In the genomic region with DNA sequence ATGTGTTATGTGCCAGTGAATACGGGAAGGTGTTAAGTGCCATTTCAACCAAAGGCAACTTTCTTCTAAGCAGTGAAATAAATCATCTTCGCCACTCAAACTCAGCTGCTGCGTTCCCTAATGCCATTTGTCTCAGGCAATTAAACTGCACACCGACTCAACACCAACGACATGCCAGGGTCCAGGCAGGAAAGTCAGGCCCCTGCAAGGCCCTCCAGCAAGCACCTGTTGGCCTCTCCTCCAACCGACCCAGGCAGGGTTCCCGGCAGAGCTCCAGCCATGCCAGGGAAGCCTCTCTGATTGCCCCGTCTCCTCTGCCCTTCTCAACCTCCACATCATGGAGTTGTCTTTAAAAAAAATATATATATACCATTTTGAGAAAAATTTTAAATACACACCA, we compare ENCODE assay signal across 33 cellular contexts. TPM values are rescaled to one million over a fixed set of nuclear protein-coding genes. Genes with fewer than 3 reads are reported as not detected.
"Had no signal": no experiment of that assay in that cellular context is flagged by ENCODE, and none has a peak within 500 bp of the region (broad histone marks: within the 10 kb centered on the region; RNA-seq: fewer than 3 reads in every experiment).

No MANE protein-coding gene starts in this region.

- H3K27ac ChIP-seq: neutrophil, pancreas, psoas muscle, right lobe of liver, sigmoid colon, skin epidermis, spleen, suprapubic skin, testis, tibial artery, transverse colon, upper lobe of right lung, uterus had no signal

- H3K9me3 ChIP-seq: neutrophil, pancreas, psoas muscle, right lobe of liver, sigmoid colon, spleen, suprapubic skin, testis, tibial artery, transverse colon, upper lobe of right lung, uterus had no signal

- H3K4me2 ChIP-seq: smooth muscle cell had no signal

- H3K4me1 Mint-ChIP-seq: neural crest cell had no signal

- H3K9me3 Mint-ChIP-seq: naive thymus-derived CD8-positive, alpha-beta T cell; natural killer cell treated with Interleukin-12 subunit alpha and Interleukin-12 subunit beta and Interleukin-15 and Interleukin-18, amount 100 ng/mL, for 72 hours; nephron progenitor cell; neural crest cell; stimulated activated memory B cell treated with anti-CD40 and anti-IgM and Interleukin-4, amounts not matched to agents 10 μg/mL and 1 μg/mL and 100 μg/mL, for 72 hours; stimulated activated naive CD8-positive, alpha-beta T cell treated with anti-CD3 and anti-CD28 coated beads, Interleukin-15, amount 100 ng/mL, for 72 hours; type B pancreatic cell had no signal

- H3K4me1 ChIP-seq: pancreas, psoas muscle, right lobe of liver, sigmoid colon, spleen, suprapubic skin, testis, tibial artery, transverse colon, upper lobe of right lung, uterus had no signal

- H3K36me3 ChIP-seq: uterus had no signal

- H3K27me3 Mint-ChIP-seq: naive thymus-derived CD8-positive, alpha-beta T cell; natural killer cell treated with Interleukin-12 subunit alpha and Interleukin-12 subunit beta and Interleukin-15 and Interleukin-18, amount 100 ng/mL, for 72 hours; progenitor cell of endocrine pancreas; stimulated activated memory B cell treated with anti-CD40 and anti-IgM and Interleukin-4, amounts not matched to agents 10 μg/mL and 1 μg/mL and 100 μg/mL, for 72 hours; stimulated activated naive CD8-positive, alpha-beta T cell treated with anti-CD3 and anti-CD28 coated beads, Interleukin-15, amount 100 ng/mL, for 72 hours; type B pancreatic cell had no signal

- H3K4me3 ChIP-seq: pancreas, psoas muscle, right lobe of liver, sigmoid colon, skin epidermis, smooth muscle cell, spleen, suprapubic skin, testis, tibial artery, transverse colon, upper lobe of right lung, uterus had no signal

- H3K27me3 ChIP-seq: neutrophil, pancreas, right lobe of liver, sigmoid colon, spleen, suprapubic skin, testis, tibial artery, transverse colon, upper lobe of right lung, uterus had no signal

- ATAC-seq: naive thymus-derived CD8-positive, alpha-beta T cell; natural killer cell treated with Interleukin-12 subunit alpha and Interleukin-12 subunit beta and Interleukin-15 and Interleukin-18, amount 100 ng/mL, for 72 hours; pancreas; right cardiac atrium; right lobe of liver; stimulated activated memory B cell treated with anti-CD40 and anti-IgM and Interleukin-4, amounts not matched to agents 10 μg/mL and 1 μg/mL and 100 μg/mL, for 72 hours; stimulated activated naive CD8-positive, alpha-beta T cell treated with anti-CD3 and anti-CD28 coated beads, Interleukin-15, amount 100 ng/mL, for 72 hours; stimulated activated naive CD8-positive, alpha-beta T cell treated with anti-CD3 and anti-CD28 coated beads, Interleukin-15, Interleukin-2, amounts not matched to agents 100 U/mL and 50 U/mL, for 24 hours; upper lobe of right lung had no signal

- H3K4me3 Mint-ChIP-seq: naive thymus-derived CD8-positive, alpha-beta T cell; natural killer cell treated with Interleukin-12 subunit alpha and Interleukin-12 subunit beta and Interleukin-15 and Interleukin-18, amount 100 ng/mL, for 72 hours; nephron progenitor cell; neural crest cell; stimulated activated memory B cell treated with anti-CD40 and anti-IgM and Interleukin-4, amounts not matched to agents 10 μg/mL and 1 μg/mL and 100 μg/mL, for 72 hours; stimulated activated naive CD8-positive, alpha-beta T cell treated with anti-CD3 and anti-CD28 coated beads, Interleukin-15, amount 100 ng/mL, for 72 hours; type B pancreatic cell had no signal

- H3K27ac Mint-ChIP-seq: progenitor cell of endocrine pancreas; stimulated activated memory B cell treated with anti-CD40 and anti-IgM and Interleukin-4, amounts not matched to agents 10 μg/mL and 1 μg/mL and 100 μg/mL, for 72 hours had no signal

- DNase-seq: naive thymus-derived CD8-positive, alpha-beta T cell; nephron progenitor cell; nucleus accumbens; pancreas; right cardiac atrium; right lobe of liver; sigmoid colon; stimulated activated CD4-positive, alpha-beta T cell treated with anti-CD3 and anti-CD28 coated beads, Interleukin-12 subunit alpha, Interleukin-12 subunit beta, amount 100 ng/mL, for 4 hours; stimulated activated CD4-positive, alpha-beta T cell treated with anti-CD3 and anti-CD28 coated beads, Interleukin-1b, Interleukin-23, amount 100 ng/mL, for 48 hours; stimulated activated CD4-positive, alpha-beta T cell treated with anti-CD3 and anti-CD28 coated beads, Interleukin-4, amount 100 ng/mL, for 1 hour; stimulated activated CD4-positive, alpha-beta T cell treated with anti-CD3 and anti-CD28 coated beads, Interleukin-4, amount 100 ng/mL, for 4 hours; stimulated activated CD8-positive, alpha-beta memory T cell treated with anti-CD3 and anti-CD28 coated beads, Interleukin-4, amount 100 ng/mL, for 48 hours; stimulated activated naive CD4-positive, alpha-beta T cell; stimulated activated naive CD8-positive, alpha-beta T cell treated with anti-CD3 and anti-CD28 coated beads, Interleukin-15, amount 100 ng/mL, for 72 hours; stimulated activated naive CD8-positive, alpha-beta T cell treated with anti-CD3 and anti-CD28 coated beads, Interleukin-15, Interleukin-2, amounts not matched to agents 100 U/mL and 50 U/mL, for 24 hours; substantia nigra; testis; tibial artery; transverse colon; upper lobe of right lung; uterus had no signal

RNA-seq across cellular contexts. Expression of gene TINCR, which starts 33.0 kb away (rescaled TPM):
- total RNA-seq: renal cortical epithelial cell had no signal
